Comparison of ENCODE assay signal across 3 cellular contexts in the genomic region with DNA sequence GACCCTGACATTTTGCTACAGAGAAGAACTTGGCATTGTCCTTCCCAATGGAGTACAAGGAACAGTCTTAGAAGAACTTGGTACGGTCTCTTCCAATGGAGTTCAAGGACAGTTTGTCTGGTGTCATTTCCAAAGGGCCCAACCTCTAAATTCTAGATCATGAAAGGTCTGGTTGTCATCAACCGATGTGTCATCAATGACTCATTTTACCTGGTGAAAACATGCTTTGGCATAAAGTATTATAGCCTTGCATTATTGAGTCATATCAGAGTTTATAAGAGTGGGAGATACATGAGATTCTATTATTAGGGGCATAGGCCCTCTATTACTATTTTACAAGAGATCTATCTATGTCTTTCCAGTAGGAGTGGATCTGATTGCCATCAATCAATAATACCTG.
A peak's percentile ranks its signal among the peaks of the same experiment; 100 is the strongest.
TF ChIP-seq lines count a peak whose summit lies in the region.

No MANE protein-coding gene starts in this region.

TF ChIP-seq in HCT116, 20 proteins besides CTCF, POLR2A, EP300 and RAD21:
- peak; percentile 88 for TF ChIP-seq JUND (IDR thresholded peaks at IDR 0.05)
- TF ChIP-seq ATF3 (IDR thresholded peaks at IDR 0.05) = no peak
- peak; percentile 43; the same call in 1 of the 2 replicates for TF ChIP-seq CEBPB (IDR thresholded peaks at IDR 0.05; ENCODE audit: low read depth)
- TF ChIP-seq, protein P1, sequence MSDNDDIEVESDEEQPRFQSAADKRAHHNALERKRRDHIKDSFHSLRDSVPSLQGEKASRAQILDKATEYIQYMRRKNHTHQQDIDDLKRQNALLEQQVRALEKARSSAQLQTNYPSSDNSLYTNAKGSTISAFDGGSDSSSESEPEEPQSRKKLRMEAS (IDR thresholded peaks at IDR 0.05) = no peak
- peak; percentile 96 for TF ChIP-seq FOSL1 (IDR thresholded peaks at IDR 0.05; ENCODE audit: low read depth)
- TF ChIP-seq SP1 (IDR thresholded peaks at IDR 0.05; ENCODE audit: low read depth) = peak; percentile 53; the same call in 1 of the 2 replicates

TF ChIP-seq in K562, 482 proteins besides CTCF, POLR2A, EP300 and RAD21:
- TF ChIP-seq UBTF (IDR thresholded peaks at IDR 0.05; ENCODE audit: borderline replicate concordance in 1 of 2, low read depth in 2 of 2, low read length in 2 of 2) (no peak), KLF1 (tag; IDR thresholded peaks at IDR 0.05) (no peak), ATF3 (IDR thresholded peaks at IDR 0.05) (peak; percentile 33), ATF3 (CRISPR knock-in tag; conservative IDR thresholded peaks at IDR 0.05) (no peak)

TF ChIP-seq in HepG2, 621 proteins besides CTCF, POLR2A, EP300 and RAD21:
- no peak for TF ChIP-seq ATF7 (IDR thresholded peaks at IDR 0.05)
- TF ChIP-seq ATF7 (CRISPR knock-in tag; IDR thresholded peaks at IDR 0.05) = no peak
- TF ChIP-seq CREB1 (IDR thresholded peaks at IDR 0.05) = 0 out of 2 replicates have a peak, but pooled peaks have one; percentile 25
- no peak for TF ChIP-seq CREB1 (CRISPR knock-in tag; IDR thresholded peaks at IDR 0.05)
